Comparison of ENCODE assay signal across 9 cellular contexts in the genomic region with DNA sequence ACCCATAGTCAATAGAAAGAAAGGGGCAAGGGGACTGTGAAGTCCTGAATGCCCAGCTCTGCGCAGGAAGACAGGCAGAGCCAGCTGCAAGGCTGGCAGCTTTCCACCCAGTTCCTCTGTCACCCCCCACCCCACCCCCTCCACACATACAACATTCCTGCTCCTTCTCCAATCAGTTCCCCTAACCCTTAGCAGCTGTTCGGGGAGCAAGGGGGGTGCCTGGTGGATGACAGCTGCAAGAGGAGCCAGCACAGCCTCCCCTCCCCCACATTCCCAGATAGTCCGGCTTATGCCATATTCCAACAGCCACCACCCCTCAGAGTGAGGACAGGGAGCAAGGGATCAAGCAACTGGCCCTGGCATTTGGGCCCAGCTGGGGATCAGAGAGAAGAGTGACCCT. TPM values are rescaled to one million over a fixed set of nuclear protein-coding genes. Genes with fewer than 3 reads are reported as not detected.
A peak's percentile ranks its signal among the peaks of the same experiment; 100 is the strongest.
DNase-seq lines count a peak whose midpoint lies in the region; ATAC-seq, FAIRE-seq and TF ChIP-seq lines count a peak whose summit lies in the region.
"Had no signal": no experiment of that assay in that cellular context is flagged by ENCODE, and none has a peak within 500 bp of the region (broad histone marks: within the 10 kb centered on the region; RNA-seq: fewer than 3 reads in every experiment).

No MANE protein-coding gene starts in this region.

- H3K9me3 ChIP-seq in right atrium auricular region (no peaks in the 10 kb centered on the region), skeletal muscle tissue (ENCODE audit: control insufficient read depth in 3 of 3, low read length in 3 of 3) (no peaks in the 10 kb centered on the region)

- H3K36me3 ChIP-seq in right atrium auricular region (peaks cover 32% of the 10 kb centered on the region), skeletal muscle tissue (ENCODE audit: control insufficient read depth in 3 of 3, insufficient read depth in 3 of 3, low read length in 3 of 3) (peaks cover 29 to 37% (median 30%) of the 10 kb centered on the region in 3 donors)

- ATAC-seq in activated T-helper 17 cell treated with anti-CD3 and anti-CD28 coated beads, Interleukin-2, amount 50 U/mL, for 72 hours (replicated peaks): no peak

- H3K27ac ChIP-seq in right atrium auricular region (peak overlapping the region; percentile 75 to 84), skeletal muscle tissue (ENCODE audit: low read depth, low read length) (peak overlapping the region; percentile 92)

- H3K9me3 Mint-ChIP-seq in activated T-helper 17 cell treated with anti-CD3 and anti-CD28 coated beads, Interleukin-2, amount 50 U/mL, for 72 hours: no peaks in the 10 kb centered on the region

- H3K27me3 ChIP-seq in right atrium auricular region: no peaks in the 10 kb centered on the region
- H3K27me3 ChIP-seq in skeletal muscle tissue (ENCODE audit: control insufficient read depth in 3 of 3, insufficient read depth in 3 of 3, low read length in 3 of 3): no peaks in the 10 kb centered on the region

- peak overlapping the region; percentile 87 for H3K27ac Mint-ChIP-seq in activated T-helper 17 cell treated with anti-CD3 and anti-CD28 coated beads, Interleukin-2, amount 50 U/mL, for 72 hours

- H3K27me3 Mint-ChIP-seq in activated T-helper 17 cell treated with anti-CD3 and anti-CD28 coated beads, Interleukin-2, amount 50 U/mL, for 72 hours: no peaks in the 10 kb centered on the region

- H3K4me1 ChIP-seq in right atrium auricular region (peaks cover 0 to 83% of the 10 kb centered on the region in 2 donors), skeletal muscle tissue (ENCODE audit: control insufficient read depth in 3 of 3, insufficient read depth in 3 of 3, low read length in 3 of 3) (peaks cover 69 to 72% (median 69%) of the 10 kb centered on the region in 3 donors)

- peaks cover 98% of the 10 kb centered on the region for H3K36me3 Mint-ChIP-seq in activated T-helper 17 cell treated with anti-CD3 and anti-CD28 coated beads, Interleukin-2, amount 50 U/mL, for 72 hours (ENCODE audit: low read depth)

- no peak for FAIRE-seq in H54 (lab: Jason Lieb, UNC)

- peak; percentile 53 for DNase-seq in NCI-H1092 (lab: John Stamatoyannopoulos, UW)
- DNase-seq in right atrium auricular region (ENCODE audit: low spot score): no peak
- no peak for DNase-seq in H54 (ENCODE audit: insufficient read length, low spot score)
- no peak for DNase-seq in GM10248 (ENCODE audit: extremely low spot score)
- DNase-seq in HK-2 (ENCODE audit: unreplicated experiment): no peak
- DNase-seq: activated CD4-positive, alpha-beta T cell treated with anti-CD3 and anti-CD28 coated beads, Interleukin-2, amount 50 U/mL, for 4 hours had no signal

- CTCF ChIA-PET in GM10248 (lab: Yijun Ruan, JAX): interaction anchor here (1.4 to 19.5 kb wide), 2 partner anchors 17 to 24 kb away, joined by 5 to 215 read pairs; no protein-coding TSS in a partner anchor

- POLR2A ChIA-PET in GM10248 (lab: Yijun Ruan, JAX): no interaction called here

- H3K4me3 ChIP-seq in right atrium auricular region: no peak overlapping the region
- peak overlapping the region; percentile 26 to 58 (median 51) for H3K4me3 ChIP-seq in skeletal muscle tissue (ENCODE audit: low read length in 3 of 3)

- TF ChIP-seq CTCF in right atrium auricular region (IDR thresholded peaks at IDR 0.05) (no peak), GM10248 (IDR thresholded peaks at IDR 0.05; ENCODE audit: control extremely low read depth, extremely low read depth, low read depth, missing control alignments) (no peak)

- peak overlapping the region; percentile 57 to 76 (median 62) for H3K9ac ChIP-seq in skeletal muscle tissue (ENCODE audit: low read depth in 1 of 3, low read length in 3 of 3)

- peak overlapping the region; percentile 100 for H3K4me3 Mint-ChIP-seq in activated T-helper 17 cell treated with anti-CD3 and anti-CD28 coated beads, Interleukin-2, amount 50 U/mL, for 72 hours

- H3K4me1 Mint-ChIP-seq in activated T-helper 17 cell treated with anti-CD3 and anti-CD28 coated beads, Interleukin-2, amount 50 U/mL, for 72 hours: peaks cover 44% of the 10 kb centered on the region

- TF ChIP-seq POLR2A in H54 (IDR thresholded peaks at IDR 0.05; ENCODE audit: low read depth, low read length): no peak

RNA-seq across cellular contexts. Expression of gene ARHGEF2, which starts 9.7 kb away (rescaled TPM):
- total RNA-seq in activated T-helper 17 cell treated with anti-CD3 and anti-CD28 coated beads, Interleukin-2, amount 50 U/mL, for 72 hours: 100 to 1,000 TPM; 108 to 205 TPM
- total RNA-seq in right atrium auricular region (10 to 100 TPM; 50.8 to 69.8 TPM), skeletal muscle tissue (135 TPM)

RNA-seq across cellular contexts. Expression of gene RXFP4, which starts 27.2 kb away (rescaled TPM):
- not detected for total RNA-seq in activated T-helper 17 cell treated with anti-CD3 and anti-CD28 coated beads, Interleukin-2, amount 50 U/mL, for 72 hours
- not detected for total RNA-seq in right atrium auricular region
- not detected for total RNA-seq in skeletal muscle tissue
- total RNA-seq: kidney epithelial cell had no signal

RNA-seq across cellular contexts. Expression of gene KHDC4, which starts 34.5 kb away (rescaled TPM):
- total RNA-seq in activated T-helper 17 cell treated with anti-CD3 and anti-CD28 coated beads, Interleukin-2, amount 50 U/mL, for 72 hours: 100 to 1,000 TPM in 1 of 2 donors, 10 to 100 TPM in 1; 67.5 to 109 TPM
- total RNA-seq in right atrium auricular region: 10 to 100 TPM; 13.4 to 25.9 TPM
- total RNA-seq in skeletal muscle tissue: 26.6 TPM

RNA-seq across cellular contexts. Expression of gene SSR2, which starts 52.1 kb away (rescaled TPM):
- 100 to 1,000 TPM; 194 to 208 TPM for total RNA-seq in activated T-helper 17 cell treated with anti-CD3 and anti-CD28 coated beads, Interleukin-2, amount 50 U/mL, for 72 hours
- total RNA-seq in right atrium auricular region (100 to 1,000 TPM in 1 of 2 donors, 10 to 100 TPM in 1; 87.6 to 206 TPM), skeletal muscle tissue (276 TPM)

RNA-seq across cellular contexts. Expression of gene RIT1, which starts 57.5 kb away (rescaled TPM):
- 10 to 100 TPM; 28.1 to 79.8 TPM for total RNA-seq in activated T-helper 17 cell treated with anti-CD3 and anti-CD28 coated beads, Interleukin-2, amount 50 U/mL, for 72 hours
- total RNA-seq in right atrium auricular region (10 to 100 TPM; 13.3 to 25.3 TPM), skeletal muscle tissue (21.4 TPM)

Comparison
In these comparisons a context has a peak if more than half of its experiments do, and no peak if none do; other contexts are left out.
1. H3K4me3 ChIP-seq: peak in skeletal muscle tissue (3 of 3); none in right atrium auricular region (0 of 2).